ENCODE assay signal across 1 cellular context in genomic region chr22:50600541-50600940, GRCh38.
TF ChIP-seq lines count a peak whose summit lies in the region.

TSS of gene MAPK8IP2 (plus strand) at chr22:50600793. CDS start at chr22:50600819, 26 bp downstream.

TF ChIP-seq in GM23338, 12 proteins besides CTCF, POLR2A, EP300 and RAD21 (continued from another document):
- TF ChIP-seq ZNF462 (CRISPR knock-in tag; IDR thresholded peaks at IDR 0.05), result no peak
TF ChIP-seq in GM23338: peak in this region for 0.
